ENCODE assay signal across 7 cellular contexts in genomic region chr10:26931223-26931622, GRCh38.
A peak's percentile ranks its signal among the peaks of the same experiment; 100 is the strongest.
DNase-seq lines count a peak whose midpoint lies in the region; ATAC-seq and TF ChIP-seq lines count a peak whose summit lies in the region.

No MANE protein-coding gene starts in this region.

- DNase-seq in coronary artery (ENCODE audit: low spot score) (no peak), retina (peak; percentile 33), NCI-H1694 treated with DMSO at 0.1 percent for 48 hours (lab: John Stamatoyannopoulos, UW) (no peak), NCI-H82 (lab: John Stamatoyannopoulos, UW) (no peak), NCI-H2196 (lab: John Stamatoyannopoulos, UW; ENCODE audit: unreplicated experiment) (no peak)

- ATAC-seq in GM19395 (IDR thresholded peaks at IDR 0.05; ENCODE audit: unreplicated experiment) (peak; percentile 89), HG03064 (IDR thresholded peaks at IDR 0.05; ENCODE audit: low read depth, unreplicated experiment) (peak; percentile 65)

- peak overlapping the region; percentile 55 for H3K4me3 ChIP-seq in coronary artery

- H3K27ac ChIP-seq in coronary artery, result no peak overlapping the region

- no peak for TF ChIP-seq CTCF in coronary artery (IDR thresholded peaks at IDR 0.05)
